ENCODE assay signal across 14 cellular contexts in genomic region chr20:58715709-58716475, GRCh38. TPM values are rescaled to one million over a fixed set of nuclear protein-coding genes. Genes with fewer than 3 reads are reported as not detected.
A peak's percentile ranks its signal among the peaks of the same experiment; 100 is the strongest.
DNase-seq lines count a peak whose midpoint lies in the region; ATAC-seq, FAIRE-seq and TF ChIP-seq lines count a peak whose summit lies in the region.
"Had no signal": no experiment of that assay in that cellular context is flagged by ENCODE, and none has a peak within 500 bp of the region (broad histone marks: within the 10 kb centered on the region; RNA-seq: fewer than 3 reads in every experiment).

No MANE protein-coding gene starts in this region.

- DNase-seq in SK-N-SH (peak; percentile 25), GM12891 (ENCODE audit: insufficient read length, low spot score) (peak; percentile 5), H1 (ENCODE audit: low read depth in 1 of 2, low spot score in 2 of 2) (peak in 1 of 2 experiments; percentile 47), osteocyte (ENCODE audit: extremely low spot score, unreplicated experiment) (peak; percentile 81), transverse colon (no peak), epidermal melanocyte (ENCODE audit: insufficient read length, low spot score) (no peak), middle frontal gyrus (ENCODE audit: extremely low spot score, low spot score) (no peak)
- DNase-seq: cortex of kidney, NCI-H2171 treated with DMSO at 0.1 percent for 48 hours, T-helper 2 cell had no signal

- TF ChIP-seq POLR2A in GM12891 (IDR thresholded peaks at IDR 0.05; ENCODE audit: low read depth, low read length), result no peak
- no peak for TF ChIP-seq POLR2A in H1 (IDR thresholded peaks at IDR 0.05; ENCODE audit: control extremely low read depth in 1 of 2, low read depth in 2 of 2, low read length in 2 of 2)
- no peak for TF ChIP-seq POLR2A in transverse colon (IDR thresholded peaks at IDR 0.05)

- no peak overlapping the region for H3K18ac ChIP-seq in H1 (ENCODE audit: extremely low read depth, low read length)

- TF ChIP-seq RAD21 in SK-N-SH (IDR thresholded peaks at IDR 0.05; ENCODE audit: low read length) (no peak), H1 (IDR thresholded peaks at IDR 0.05 in 1 of 2, conservative IDR thresholded peaks at IDR 0.05 in 1 of 2; ENCODE audit: low read depth in 2 of 2, low read length in 2 of 2) (no peak)

- no peak overlapping the region for H3K9ac ChIP-seq in SK-N-SH
- H3K9ac ChIP-seq in H1 (replicated peaks in 1 of 4; ENCODE audit: extremely low read depth in 1 of 4, low read depth in 3 of 4, low read length in 3 of 4), result no peak overlapping the region

- H4K91ac ChIP-seq in H1 (replicated peaks; ENCODE audit: insufficient read length, low read length), result no peak overlapping the region

- peaks cover 5% of the 10 kb centered on the region for H3K27me3 Mint-ChIP-seq in osteocyte (ENCODE audit: unreplicated experiment)

- no peak overlapping the region; a peak in 1 of 4 replicates for H3K27ac ChIP-seq in SK-N-SH (ENCODE audit: low read depth in 2 of 2, low read length in 1 of 2)
- H3K27ac ChIP-seq in H1 (ENCODE audit: low read depth, low read length), result no peak overlapping the region
- H3K27ac ChIP-seq in transverse colon, result no peak overlapping the region
- H3K27ac ChIP-seq: tibial artery had no signal

- H3K4me3 Mint-ChIP-seq in osteocyte (ENCODE audit: unreplicated experiment), result no peak overlapping the region

- H4K20me1 ChIP-seq in SK-N-SH (ENCODE audit: insufficient read depth) (no peaks in the 10 kb centered on the region), H1 (replicated peaks in 1 of 2; ENCODE audit: control insufficient read depth in 1 of 2, insufficient read depth in 2 of 2, low read length in 2 of 2) (no peaks in the 10 kb centered on the region)

- FAIRE-seq in GM12891 (lab: Jason Lieb, UNC) (no peak), H1 (lab: Jason Lieb, UNC) (no peak)
- FAIRE-seq: A204.1 had no signal

- H3K23me2 ChIP-seq in H1 (ENCODE audit: low read depth, low read length), result no peaks in the 10 kb centered on the region

- H2AFZ ChIP-seq in SK-N-SH (ENCODE audit: low read depth) (no peak overlapping the region), H1 (ENCODE audit: low read length) (no peak overlapping the region)

- no peak overlapping the region for H3K23ac ChIP-seq in H1 (ENCODE audit: insufficient read length)

- H2BK120ac ChIP-seq in H1 (replicated peaks; ENCODE audit: low read depth, low read length), result no peak overlapping the region

- WGBS in SK-N-SH (ENCODE audit: low lambda C conversion rate), result 81% methylated on average over 13 of the region's 19 CpGs
- 85% methylated on average over 15 of the region's 19 CpGs; no CpG with 5 or more reads in 1 of the 2 experiments for WGBS in H1 (ENCODE audit: extremely low coverage in 1 of 2, insufficient coverage in 1 of 2, insufficient read length in 1 of 2, insufficient replicate concordance in 2 of 2, low coverage in 1 of 2, low lambda C conversion rate in 2 of 2, missing lambda C conversion rate in 1 of 2), 2 experiments
- WGBS in transverse colon (ENCODE audit: low coverage in 1 of 2), 2 donors, result 60 to 85% methylated on average over 1 to 15 of the region's 19 CpGs

- TF ChIP-seq EP300 in SK-N-SH (IDR thresholded peaks at IDR 0.05; ENCODE audit: borderline replicate concordance in 1 of 2, low read depth in 1 of 2, low read length in 1 of 2), result no peak
- no peak for TF ChIP-seq EP300 in H1 (IDR thresholded peaks at IDR 0.05; ENCODE audit: borderline replicate concordance in 1 of 2, low read depth in 2 of 2, low read length in 2 of 2)
- TF ChIP-seq EP300 in transverse colon (IDR thresholded peaks at IDR 0.05; ENCODE audit: low read depth), result no peak

- H3K36me3 ChIP-seq in SK-N-SH (replicated peaks in 1 of 2; ENCODE audit: control insufficient read depth in 1 of 2, insufficient read depth in 2 of 2, low read length in 1 of 2) (no peaks in the 10 kb centered on the region), H1 (ENCODE audit: control insufficient read depth in 2 of 4, insufficient read depth in 4 of 4, low read length in 3 of 4) (no peaks in the 10 kb centered on the region), transverse colon (no peaks in the 10 kb centered on the region)

- H2BK5ac ChIP-seq in H1 (ENCODE audit: low read depth, low read length), result peak overlapping the region; percentile 66

- H3K4me1 Mint-ChIP-seq in osteocyte (ENCODE audit: unreplicated experiment), result no peaks in the 10 kb centered on the region

- no peak overlapping the region for H3K27ac Mint-ChIP-seq in osteocyte (ENCODE audit: unreplicated experiment)

- H3K4me1 ChIP-seq in SK-N-SH (ENCODE audit: control insufficient read depth in 1 of 2, insufficient read depth in 2 of 2, low read depth in 1 of 2, low read length in 1 of 2), result peaks cover 0 to 5% of the 10 kb centered on the region in 2 experiments; a peak in 1 of 4 replicates
- peaks cover 0 to 4% (median 0%) of the 10 kb centered on the region in 4 experiments; a peak in 2 of 7 replicates for H3K4me1 ChIP-seq in H1 (replicated peaks in 1 of 4; ENCODE audit: control insufficient read depth in 3 of 4, insufficient read depth in 4 of 4, low read length in 3 of 4)
- no peaks in the 10 kb centered on the region for H3K4me1 ChIP-seq in transverse colon
- H3K4me1 ChIP-seq: Caco-2 had no signal

- CTCF ChIA-PET in SK-N-SH (lab: Yijun Ruan, JAX), result no interaction called here
- CTCF ChIA-PET in H1 (lab: Charles Lee; ENCODE audit: partially characterized antibody), result interaction anchor here (0.9 to 1.7 kb wide), 4 partner anchors 12 to 136 kb away, joined by 3 to 4 read pairs (median 3); partner anchors contain the start of gene GNAS

- H3K79me2 ChIP-seq in SK-N-SH (ENCODE audit: insufficient read depth), result no peaks in the 10 kb centered on the region
- H3K79me2 ChIP-seq in H1 (ENCODE audit: control insufficient read depth in 1 of 2, insufficient read depth in 2 of 2, low read length in 2 of 2), result no peaks in the 10 kb centered on the region

- no peaks in the 10 kb centered on the region for H3K9me3 Mint-ChIP-seq in osteocyte (ENCODE audit: unreplicated experiment)

- no peak overlapping the region for H2BK15ac ChIP-seq in H1 (ENCODE audit: low read length)

- no peak overlapping the region for H3K4me3 ChIP-seq in SK-N-SH (ENCODE audit: low read depth in 2 of 2, low read length in 1 of 2)
- H3K4me3 ChIP-seq in H1 (ENCODE audit: extremely low read depth in 1 of 4, insufficient read depth in 2 of 4, low read depth in 3 of 4, low read length in 4 of 4), result no peak overlapping the region
- no peak overlapping the region for H3K4me3 ChIP-seq in transverse colon
- H3K4me3 ChIP-seq: tibial artery had no signal

- no peak overlapping the region for H3K56ac ChIP-seq in H1 (replicated peaks; ENCODE audit: insufficient read length, low read depth, low read length)

- H3K36me3 Mint-ChIP-seq in osteocyte (ENCODE audit: unreplicated experiment), result no peaks in the 10 kb centered on the region

- H4K8ac ChIP-seq in H1 (ENCODE audit: extremely low read depth, insufficient read depth, low read length), result no peak overlapping the region

- no peaks in the 10 kb centered on the region for H3K9me2 ChIP-seq in SK-N-SH

- POLR2A ChIA-PET in SK-N-SH (lab: Yijun Ruan, JAX), result no interaction called here
- POLR2A ChIA-PET in H1 (lab: Charles Lee; ENCODE audit: partially characterized antibody), result interaction anchor here (1.0 to 10.9 kb wide), 5 partner anchors 15 to 94 kb away, joined by 3 to 188 read pairs (median 4); no protein-coding TSS in a partner anchor

- no peak overlapping the region for H2AK5ac ChIP-seq in H1 (ENCODE audit: low read depth, low read length)

- no peak overlapping the region for H3K14ac ChIP-seq in H1 (ENCODE audit: insufficient read length)

- in situ Hi-C loops in transverse colon (cut with MboI; ENCODE audit: low pct_ligation_motif_present in 1 of 4, low pct_unique_long_range_greater_than_20kb in 1 of 4, low sequenced_read_pairs in 3 of 4), result no loop called here

- no peak overlapping the region for H4K5ac ChIP-seq in H1 (ENCODE audit: insufficient read length, low read depth, low read length)

- H3K4ac ChIP-seq in H1 (replicated peaks; ENCODE audit: insufficient read length, low read depth, low read length), result no peak overlapping the region

- H3K27me3 ChIP-seq in SK-N-SH (ENCODE audit: insufficient read depth), result no peaks in the 10 kb centered on the region
- H3K27me3 ChIP-seq in H1 (replicated peaks in 1 of 4; ENCODE audit: control insufficient read depth in 3 of 4, extremely low read depth in 1 of 4, insufficient read depth in 3 of 4, low read length in 3 of 4), result no peaks in the 10 kb centered on the region
- no peaks in the 10 kb centered on the region for H3K27me3 ChIP-seq in transverse colon

- H2BK20ac ChIP-seq in H1 (ENCODE audit: low read length), result no peak overlapping the region

- intact Hi-C loops in transverse colon (cut with DNase I; ENCODE audit: low total_unique reads), result no loop called here

- no peaks in the 10 kb centered on the region for H3F3A ChIP-seq in SK-N-SH (replicated peaks; ENCODE audit: insufficient read depth)

- H2BK12ac ChIP-seq in H1 (ENCODE audit: low read depth, low read length), result no peak overlapping the region

- H3K9me3 ChIP-seq in SK-N-SH (no peaks in the 10 kb centered on the region), H1 (ENCODE audit: insufficient read depth in 2 of 2, low read depth in 1 of 2, low read length in 1 of 2) (no peaks in the 10 kb centered on the region), transverse colon (no peaks in the 10 kb centered on the region)
- H3K9me3 ChIP-seq: Caco-2, tibial artery had no signal

- ATAC-seq in SK-N-SH treated with all-trans-retinoic acid at 6 μM for 48 hours, result no peak

- no peaks in the 10 kb centered on the region for H3K79me1 ChIP-seq in H1 (ENCODE audit: low read depth, low read length)

- TF ChIP-seq CTCF in SK-N-SH (IDR thresholded peaks at IDR 0.05) (no peak), H1 (IDR thresholded peaks at IDR 0.05; ENCODE audit: control extremely low read depth in 1 of 3, insufficient read depth in 1 of 3, low read depth in 1 of 3, low read length in 3 of 3) (no peak), osteocyte (IDR thresholded peaks at IDR 0.05) (no peak), transverse colon (IDR thresholded peaks at IDR 0.05) (no peak)

- H3K4me2 ChIP-seq in SK-N-SH, result no peak overlapping the region
- H3K4me2 ChIP-seq in H1 (ENCODE audit: insufficient read depth in 1 of 2, low read depth in 2 of 2, low read length in 2 of 2), result no peak overlapping the region

RNA-seq across cellular contexts. Expression of gene NPEPL1, which starts 23.3 kb away (rescaled TPM):
- polyA plus RNA-seq in SK-N-SH (2012; rRNA removed), result 2.3 and 2.8 TPM in 2 replicates
- 0.15 and 0.31 TPM in 2 replicates for polyA plus RNA-seq in SK-N-SH (2012; cell fraction: cytosol; rRNA removed)
- 26.7 and 39.7 TPM in 2 replicates for polyA plus RNA-seq in SK-N-SH (2012; cell fraction: nucleus; rRNA removed)
- 28.0 TPM for polyA plus RNA-seq in GM12891 (2012; ENCODE audit: low read depth, missing spikeins)
- 26.7 and 26.8 TPM in 2 replicates for total RNA-seq in H1 (2021; fragmentation: NEBNext Ultra II Directional; extraction: Animal tissue kit (Norgen Biotek cat#: 25700))
- polyA plus RNA-seq in H1 (2011; rRNA removed), result 12.4 and 26.3 TPM in 2 replicates
- polyA plus RNA-seq in H1 (2011; cell fraction: cytosol; rRNA removed), result 20.2 TPM
- polyA plus RNA-seq in H1 (2011; cell fraction: nucleus; rRNA removed), result 166 TPM
- 30.4 to 43.7 TPM (median 40.6 TPM) in 4 replicates for polyA plus RNA-seq in H1 (2012, experiment 1 of 2)
- 20.7 TPM for polyA plus RNA-seq in H1 (2012, experiment 2 of 2)
- 16.9 TPM for polyA plus RNA-seq in H1 (2013, experiment 1 of 2)
- polyA plus RNA-seq in H1 (2013, experiment 2 of 2), result 14.3 TPM
- 7.0 and 9.4 TPM in 2 replicates for polyA minus RNA-seq in H1 (2011; rRNA and poly(A)+ RNA removed)
- polyA minus RNA-seq in H1 (2011; cell fraction: cytosol; rRNA and poly(A)+ RNA removed), result 9.7 TPM
- polyA minus RNA-seq in H1 (2011; cell fraction: nucleus; rRNA and poly(A)+ RNA removed), result 37.9 TPM
- 13.1 and 13.6 TPM in 2 replicates for total RNA-seq in osteocyte
- total RNA-seq in transverse colon, result 100 to 1,000 TPM in 1 of 4 donors, 10 to 100 TPM in 3; 33.3 to 109 (median 66.9) TPM

Comparison
In these comparisons a context has a peak if more than half of its experiments do, and no peak if none do; other contexts are left out.
1. DNase-seq: peak in SK-N-SH (single experiment), GM12891 (single experiment) and osteocyte (single experiment); none in transverse colon (single experiment), epidermal melanocyte (single experiment) and middle frontal gyrus (single experiment).